In genomic region chr17:65485388-65486299, GRCh38 we compare ENCODE assay signal across 15 cellular contexts.
DNase-seq lines count a peak whose midpoint lies in the region; ATAC-seq, FAIRE-seq and TF ChIP-seq lines count a peak whose summit lies in the region.
"Had no signal": no experiment of that assay in that cellular context is flagged by ENCODE, and none has a peak within 500 bp of the region (broad histone marks: within the 10 kb centered on the region; RNA-seq: fewer than 3 reads in every experiment).

No MANE protein-coding gene starts in this region.

- H2AK5ac ChIP-seq in H1 (ENCODE audit: low read depth, low read length), result no peak overlapping the region

- H3K23ac ChIP-seq in H1 (ENCODE audit: insufficient read length), result no peak overlapping the region

- 82% methylated on average over 9 of the region's 9 CpGs; no CpG with 5 or more reads in 1 of the 2 experiments for WGBS in H1 (ENCODE audit: extremely low coverage in 1 of 2, insufficient coverage in 1 of 2, insufficient read length in 1 of 2, insufficient replicate concordance in 2 of 2, low coverage in 1 of 2, low lambda C conversion rate in 2 of 2, missing lambda C conversion rate in 1 of 2), 2 experiments

- no peak overlapping the region for H3K56ac ChIP-seq in H1 (replicated peaks; ENCODE audit: insufficient read length, low read depth, low read length)

- H4K91ac ChIP-seq in H1 (replicated peaks; ENCODE audit: insufficient read length, low read length), result no peak overlapping the region

- peaks cover 4% of the 10 kb centered on the region for H3K4me1 Mint-ChIP-seq in activated CD8-positive, alpha-beta T cell treated with anti-CD3 and anti-CD28 coated beads for 36 hours (ENCODE audit: low read depth)
- H3K4me1 Mint-ChIP-seq: B cell had no signal

- no peaks in the 10 kb centered on the region for H4K20me1 ChIP-seq in H1 (replicated peaks in 1 of 2; ENCODE audit: control insufficient read depth in 1 of 2, insufficient read depth in 2 of 2, low read length in 2 of 2)

- H2BK15ac ChIP-seq in H1 (ENCODE audit: low read length), result no peak overlapping the region

- H3K36me3 ChIP-seq in ACC112 (ENCODE audit: insufficient read depth, low read length) (no peaks in the 10 kb centered on the region), H1 (ENCODE audit: control insufficient read depth in 2 of 4, insufficient read depth in 4 of 4, low read length in 3 of 4) (no peaks in the 10 kb centered on the region), lower lobe of right lung (no peaks in the 10 kb centered on the region), H7 (replicated peaks; ENCODE audit: control insufficient read depth, insufficient read depth, low read length) (no peaks in the 10 kb centered on the region)

- H3K27me3 ChIP-seq in ACC112 (ENCODE audit: insufficient read depth, low read length) (no peaks in the 10 kb centered on the region), H1 (replicated peaks in 1 of 4; ENCODE audit: control insufficient read depth in 3 of 4, extremely low read depth in 1 of 4, insufficient read depth in 3 of 4, low read length in 3 of 4) (no peaks in the 10 kb centered on the region; a peak in 1 of 7 replicates), lower lobe of right lung (ENCODE audit: low read depth) (no peaks in the 10 kb centered on the region), H7 (ENCODE audit: control insufficient read depth, insufficient read depth, low read length) (no peaks in the 10 kb centered on the region)

- peak; percentile 91 to 92 for ATAC-seq in lower lobe of right lung
- ATAC-seq in HG03097 (IDR thresholded peaks at IDR 0.05; ENCODE audit: low FRiP score, unreplicated experiment), result no peak
- no peak for ATAC-seq in activated CD8-positive, alpha-beta T cell treated with anti-CD3 and anti-CD28 coated beads for 36 hours
- ATAC-seq in GM19463 (IDR thresholded peaks at IDR 0.05; ENCODE audit: unreplicated experiment), result no peak
- ATAC-seq: T-helper 17 cell had no signal

- H3K4ac ChIP-seq in H1 (replicated peaks; ENCODE audit: insufficient read length, low read depth, low read length), result no peak overlapping the region

- CTCF ChIA-PET in H1 (lab: Charles Lee; ENCODE audit: partially characterized antibody), result interaction anchor here (1.0 to 1.4 kb wide), 3 partner anchors 25 to 191 kb away, joined by 3 to 5 read pairs (median 3); no protein-coding TSS in a partner anchor
- CTCF ChIA-PET in activated CD8-positive, alpha-beta T cell treated with anti-CD3 and anti-CD28 coated beads for 36 hours (lab: Charles Lee), result no interaction called here

- H2AFZ ChIP-seq in ACC112 (ENCODE audit: low read length, unreplicated experiment) (no peak overlapping the region), H1 (ENCODE audit: low read length) (no peak overlapping the region)

- DNase-seq in GM04503 (ENCODE audit: low read depth), result peak; percentile 15
- no peak for DNase-seq in H1 (ENCODE audit: low read depth in 1 of 2, low spot score in 2 of 2)
- peak; percentile 88 for DNase-seq in lower lobe of right lung
- DNase-seq in H7, result no peak
- DNase-seq in activated CD8-positive, alpha-beta T cell treated with anti-CD3 and anti-CD28 coated beads for 36 hours, result no peak
- DNase-seq: activated CD4-positive, alpha-beta T cell treated with anti-CD3 and anti-CD28 coated beads, Interleukin-2, amount 50 U/mL, for 1 hour; mesenchymal stem cell; NCI-H510A; stimulated activated CD8-positive, alpha-beta memory T cell treated with anti-CD3 and anti-CD28 coated beads, Interleukin-4, amount 100 ng/mL, for 48 hours; T-helper 17 cell had no signal

- H3K4me2 ChIP-seq in H1 (ENCODE audit: insufficient read depth in 1 of 2, low read depth in 2 of 2, low read length in 2 of 2), result no peak overlapping the region

- no peak for TF ChIP-seq POLR2A in H1 (IDR thresholded peaks at IDR 0.05; ENCODE audit: control extremely low read depth in 1 of 2, low read depth in 2 of 2, low read length in 2 of 2)

- H2BK20ac ChIP-seq in H1 (ENCODE audit: low read length), result peak overlapping the region; percentile 5; the same call in 1 of the 2 replicates

- no peak overlapping the region for H3K9ac ChIP-seq in H1 (replicated peaks in 1 of 4; ENCODE audit: extremely low read depth in 1 of 4, low read depth in 3 of 4, low read length in 3 of 4)

- H3K23me2 ChIP-seq in H1 (ENCODE audit: low read depth, low read length), result no peaks in the 10 kb centered on the region; the same call in 1 of the 2 replicates

- no peak for TF ChIP-seq RAD21 in H1 (IDR thresholded peaks at IDR 0.05 in 1 of 2, conservative IDR thresholded peaks at IDR 0.05 in 1 of 2; ENCODE audit: low read depth in 2 of 2, low read length in 2 of 2)

- H3K79me2 ChIP-seq in ACC112 (ENCODE audit: control insufficient read depth, insufficient read depth, low read length, unreplicated experiment) (no peaks in the 10 kb centered on the region), H1 (ENCODE audit: control insufficient read depth in 1 of 2, insufficient read depth in 2 of 2, low read length in 2 of 2) (no peaks in the 10 kb centered on the region)

- no peak overlapping the region for H4K8ac ChIP-seq in H1 (ENCODE audit: extremely low read depth, insufficient read depth, low read length)

- no peak overlapping the region for H3K4me3 ChIP-seq in ACC112 (ENCODE audit: low read depth, low read length)
- H3K4me3 ChIP-seq in H1 (ENCODE audit: extremely low read depth in 1 of 4, insufficient read depth in 2 of 4, low read depth in 3 of 4, low read length in 4 of 4), result no peak overlapping the region
- H3K4me3 ChIP-seq in lower lobe of right lung, result no peak overlapping the region
- no peak overlapping the region for H3K4me3 ChIP-seq in H7 (ENCODE audit: insufficient read depth, low read depth, low read length)

- no peak overlapping the region for H3K27ac Mint-ChIP-seq in activated CD8-positive, alpha-beta T cell treated with anti-CD3 and anti-CD28 coated beads for 36 hours
- H3K27ac Mint-ChIP-seq: B cell, T-helper 17 cell had no signal

- H3K4me1 ChIP-seq in ACC112 (ENCODE audit: control insufficient read depth, insufficient read depth, low read length, unreplicated experiment) (peaks cover 11% of the 10 kb centered on the region), H1 (replicated peaks in 1 of 4; ENCODE audit: control insufficient read depth in 3 of 4, insufficient read depth in 4 of 4, low read length in 3 of 4) (no peaks in the 10 kb centered on the region), lower lobe of right lung (no peaks in the 10 kb centered on the region)

- peak overlapping the region; percentile 48; the same call in 1 of the 2 replicates for H3K27ac ChIP-seq in ACC112 (ENCODE audit: low read depth, low read length)
- H3K27ac ChIP-seq in H1 (ENCODE audit: low read depth, low read length), result no peak overlapping the region
- H3K27ac ChIP-seq in lower lobe of right lung, result peak overlapping the region; percentile 53

- H3K36me3 Mint-ChIP-seq in activated CD8-positive, alpha-beta T cell treated with anti-CD3 and anti-CD28 coated beads for 36 hours (ENCODE audit: low read depth), result no peaks in the 10 kb centered on the region

- H2BK12ac ChIP-seq in H1 (ENCODE audit: low read depth, low read length), result no peak overlapping the region

- TF ChIP-seq EP300 in H1 (IDR thresholded peaks at IDR 0.05; ENCODE audit: borderline replicate concordance in 1 of 2, low read depth in 2 of 2, low read length in 2 of 2), result no peak

- POLR2A ChIA-PET in H1 (lab: Charles Lee; ENCODE audit: partially characterized antibody), result interaction anchor here (0.7 kb wide), 1 partner anchor 12 kb away, joined by 3 read pairs; no protein-coding TSS in a partner anchor
- POLR2A ChIA-PET in activated CD8-positive, alpha-beta T cell treated with anti-CD3 and anti-CD28 coated beads for 36 hours (lab: Charles Lee), result interaction anchor here (0.7 kb wide), 1 partner anchor 37 kb away, joined by 3 read pairs; no protein-coding TSS in a partner anchor

- no peaks in the 10 kb centered on the region for H3K79me1 ChIP-seq in H1 (ENCODE audit: low read depth, low read length)

- no peak overlapping the region for H2BK5ac ChIP-seq in H1 (ENCODE audit: low read depth, low read length)

- H4K5ac ChIP-seq in H1 (ENCODE audit: insufficient read length, low read depth, low read length), result no peak overlapping the region

- TF ChIP-seq CTCF in H1 (IDR thresholded peaks at IDR 0.05; ENCODE audit: control extremely low read depth in 1 of 3, insufficient read depth in 1 of 3, low read depth in 1 of 3, low read length in 3 of 3) (no peak), lower lobe of right lung (IDR thresholded peaks at IDR 0.05) (no peak)
- TF ChIP-seq CTCF in activated CD8-positive, alpha-beta T cell treated with anti-CD3 and anti-CD28 coated beads for 36 hours (IDR thresholded peaks at IDR 0.05), result no peak

- H3K14ac ChIP-seq in H1 (ENCODE audit: insufficient read length), result no peak overlapping the region

- peaks cover 4 to 5% of the 10 kb centered on the region in 2 experiments; a peak in 2 of 4 replicates for H3K9me3 ChIP-seq in H1 (ENCODE audit: insufficient read depth in 2 of 2, low read depth in 1 of 2, low read length in 1 of 2)
- H3K9me3 ChIP-seq in lower lobe of right lung, result no peaks in the 10 kb centered on the region

- no peak for FAIRE-seq in H1 (lab: Jason Lieb, UNC)
- FAIRE-seq: RCC 7860 had no signal

- H3K27me3 Mint-ChIP-seq in activated CD8-positive, alpha-beta T cell treated with anti-CD3 and anti-CD28 coated beads for 36 hours, result peaks cover 9% of the 10 kb centered on the region

- intact Hi-C loops in lower lobe of right lung (cut with DNase I), result no loop called here
- intact Hi-C loops in activated CD8-positive, alpha-beta T cell treated with anti-CD3 and anti-CD28 coated beads for 36 hours (cut with micrococcal nuclease), result no loop called here

- no peak overlapping the region for H3K18ac ChIP-seq in H1 (ENCODE audit: extremely low read depth, low read length)

- no peak overlapping the region for H2BK120ac ChIP-seq in H1 (replicated peaks; ENCODE audit: low read depth, low read length)

- no peaks in the 10 kb centered on the region for H3K9me3 Mint-ChIP-seq in activated CD8-positive, alpha-beta T cell treated with anti-CD3 and anti-CD28 coated beads for 36 hours

- H3K4me3 Mint-ChIP-seq in activated CD8-positive, alpha-beta T cell treated with anti-CD3 and anti-CD28 coated beads for 36 hours, result no peak overlapping the region
- H3K4me3 Mint-ChIP-seq: B cell, T-helper 17 cell had no signal

TF ChIP-seq in H1, 55 proteins besides CTCF, POLR2A, EP300 and RAD21:
- no peak for TF ChIP-seq TAF1 (IDR thresholded peaks at IDR 0.05; ENCODE audit: low read depth, low read length)
- no peak for TF ChIP-seq TBP (IDR thresholded peaks at IDR 0.05; ENCODE audit: low read depth, low read length)
- TF ChIP-seq SIN3A (conservative IDR thresholded peaks at IDR 0.05 in 1 of 2, IDR thresholded peaks at IDR 0.05 in 1 of 2; ENCODE audit: low read depth in 1 of 2, low read length in 2 of 2), result no peak
- TF ChIP-seq CHD2 (IDR thresholded peaks at IDR 0.05; ENCODE audit: low read length), result no peak
- no peak for TF ChIP-seq RBBP5 (IDR thresholded peaks at IDR 0.05; ENCODE audit: borderline replicate concordance, low read depth, low read length)
- TF ChIP-seq PHF8 (conservative IDR thresholded peaks at IDR 0.05; ENCODE audit: low read depth, low read length), result no peak
TF ChIP-seq in H1: peak in this region for 0.

Comparison
In these comparisons a context has a peak if more than half of its experiments do, and no peak if none do; other contexts are left out.
1. DNase-seq: peak in GM04503 (single experiment) and lower lobe of right lung (single experiment); none in H1 (0 of 2), H7 (single experiment) and activated CD8-positive, alpha-beta T cell treated with anti-CD3 and anti-CD28 coated beads for 36 hours (single experiment).
2. ATAC-seq: peak in lower lobe of right lung (2 of 2); none in HG03097 (single experiment), activated CD8-positive, alpha-beta T cell treated with anti-CD3 and anti-CD28 coated beads for 36 hours (single experiment) and GM19463 (single experiment).